Comparison of ENCODE assay signal across 16 cellular contexts in the genomic region with DNA sequence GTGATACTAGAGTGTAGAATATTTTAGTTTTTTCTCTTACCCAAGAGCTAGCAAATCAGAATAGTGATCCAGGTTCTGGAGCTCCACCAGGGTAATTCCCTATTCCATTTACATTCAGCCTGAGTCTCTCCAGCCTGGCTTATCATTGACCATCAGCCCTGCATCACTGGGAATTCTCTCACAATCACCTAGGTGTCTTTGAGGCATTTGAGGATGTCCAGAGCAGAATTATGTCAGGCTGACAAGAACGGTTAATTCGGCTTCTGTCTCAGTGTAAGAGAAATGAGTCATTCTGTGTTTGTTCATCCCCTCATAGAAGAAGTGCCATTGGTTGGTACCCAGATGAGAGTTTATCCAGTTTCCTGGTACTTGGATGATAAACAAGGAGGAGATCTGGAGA.
A peak's percentile ranks its signal among the peaks of the same experiment; 100 is the strongest.
DNase-seq lines count a peak whose midpoint lies in the region; TF ChIP-seq lines count a peak whose summit lies in the region.
"Had no signal": no experiment of that assay in that cellular context is flagged by ENCODE, and none has a peak within 500 bp of the region (broad histone marks: within the 10 kb centered on the region; RNA-seq: fewer than 3 reads in every experiment).

No MANE protein-coding gene starts in this region.

- no peak overlapping the region for H2AFZ ChIP-seq in hepatocyte
- H2AFZ ChIP-seq in trophoblast cell (ENCODE audit: insufficient read depth, low read length, poor library complexity), result no peak overlapping the region
- H2AFZ ChIP-seq: GM23338 had no signal

- no peak overlapping the region for H2BK120ac ChIP-seq in trophoblast cell (ENCODE audit: insufficient read depth, low read length, poor library complexity)

- no peaks in the 10 kb centered on the region for H3K9me3 Mint-ChIP-seq in glutamatergic neuron (ENCODE audit: unreplicated experiment)
- H3K9me3 Mint-ChIP-seq in activated naive CD8-positive, alpha-beta T cell treated with anti-CD3 and anti-CD28 coated beads for 36 hours, result peaks cover 17% of the 10 kb centered on the region
- H3K9me3 Mint-ChIP-seq: GM23338 had no signal

- H2BK5ac ChIP-seq in trophoblast cell (ENCODE audit: low read depth, low read length, poor library complexity), result no peak overlapping the region

- WGBS in hepatocyte (ENCODE audit: low lambda C conversion rate, missing lambda C conversion rate), result 32% methylated on average over 2 of the region's 2 CpGs
- WGBS in trophoblast cell (ENCODE audit: extremely low coverage, insufficient coverage, insufficient read length), result no CpG with 5 or more reads among the region's 2 CpGs

- H3K4me1 Mint-ChIP-seq in glutamatergic neuron (ENCODE audit: low read depth, unreplicated experiment), result peaks cover 2% of the 10 kb centered on the region
- H3K4me1 Mint-ChIP-seq in activated naive CD8-positive, alpha-beta T cell treated with anti-CD3 and anti-CD28 coated beads for 36 hours, result no peaks in the 10 kb centered on the region
- H3K4me1 Mint-ChIP-seq: CD4-positive, alpha-beta memory T cell; GM23338; H9 had no signal

- H4K12ac ChIP-seq in trophoblast cell (ENCODE audit: low read depth, low read length), result no peak overlapping the region

- H3K9me3 ChIP-seq in hepatocyte (ENCODE audit: low read depth) (no peaks in the 10 kb centered on the region), trophoblast cell (ENCODE audit: insufficient read depth, low read depth, low read length) (no peaks in the 10 kb centered on the region)

- H4K8ac ChIP-seq in trophoblast cell (ENCODE audit: low read depth, low read length), result no peak overlapping the region

- H3K36me3 ChIP-seq in hepatocyte (replicated peaks; ENCODE audit: insufficient read depth, low read depth) (no peaks in the 10 kb centered on the region), trophoblast cell (ENCODE audit: control insufficient read depth in 1 of 2, insufficient read depth in 2 of 2, low read length in 2 of 2) (no peaks in the 10 kb centered on the region)

- DNase-seq in DMS53 (lab: John Stamatoyannopoulos, UW) (peak; percentile 68), DMS53 treated with DMSO at 0.1 percent for 48 hours (lab: John Stamatoyannopoulos, UW; ENCODE audit: unreplicated experiment) (peak; percentile 47), hepatocyte (ENCODE audit: low spot score) (peak; percentile 6), trophoblast cell (no peak), glutamatergic neuron (no peak)
- DNase-seq in activated naive CD8-positive, alpha-beta T cell treated with anti-CD3 and anti-CD28 coated beads for 36 hours, result no peak
- DNase-seq: C1 segment of cervical spinal cord; Calu3; CD4-positive, alpha-beta memory T cell; COR-L47; DMS79; EL; GDM1; H9 had no signal

- H4K20me1 ChIP-seq in hepatocyte (ENCODE audit: insufficient read depth, poor library complexity, severe bottlenecking), result no peaks in the 10 kb centered on the region

- H3K4me3 ChIP-seq in hepatocyte (no peak overlapping the region), trophoblast cell (ENCODE audit: low read depth, low read length) (no peak overlapping the region)
- H3K4me3 ChIP-seq: GM12878, GM23338 had no signal

- no peak overlapping the region for H2BK12ac ChIP-seq in trophoblast cell (ENCODE audit: low read length)

- H3K4me2 ChIP-seq in hepatocyte (no peak overlapping the region), trophoblast cell (ENCODE audit: low read length) (no peak overlapping the region)
- H3K4me2 ChIP-seq: GM23338 had no signal

- H3K79me2 ChIP-seq in hepatocyte (no peaks in the 10 kb centered on the region), trophoblast cell (ENCODE audit: control insufficient read depth, insufficient read depth, low read length, poor library complexity) (no peaks in the 10 kb centered on the region)

- no peaks in the 10 kb centered on the region for H3K27me3 ChIP-seq in hepatocyte
- no peaks in the 10 kb centered on the region for H3K27me3 ChIP-seq in trophoblast cell (ENCODE audit: insufficient read depth, low read length)

- no peak overlapping the region for H3K4me3 Mint-ChIP-seq in glutamatergic neuron (ENCODE audit: unreplicated experiment)
- H3K4me3 Mint-ChIP-seq in activated naive CD8-positive, alpha-beta T cell treated with anti-CD3 and anti-CD28 coated beads for 36 hours, result no peak overlapping the region
- H3K4me3 Mint-ChIP-seq: CD4-positive, alpha-beta memory T cell; GM23338; H9 had no signal

- no peak overlapping the region for H3K23ac ChIP-seq in trophoblast cell (ENCODE audit: low read length)

- no peak overlapping the region for H2AK5ac ChIP-seq in trophoblast cell (ENCODE audit: low read length)

- H3K4ac ChIP-seq in trophoblast cell (ENCODE audit: low read depth, low read length), result no peak overlapping the region

- no peak overlapping the region for H3K18ac ChIP-seq in trophoblast cell (ENCODE audit: low read length)

- H3K36me3 Mint-ChIP-seq in glutamatergic neuron (ENCODE audit: unreplicated experiment), result no peaks in the 10 kb centered on the region
- H3K36me3 Mint-ChIP-seq in activated naive CD8-positive, alpha-beta T cell treated with anti-CD3 and anti-CD28 coated beads for 36 hours, result peaks cover 8% of the 10 kb centered on the region

- H3K14ac ChIP-seq in trophoblast cell (ENCODE audit: low read length), result no peak overlapping the region

- H3K4me1 ChIP-seq in hepatocyte (ENCODE audit: insufficient read depth), result no peaks in the 10 kb centered on the region
- H3K4me1 ChIP-seq in trophoblast cell (ENCODE audit: control insufficient read depth in 1 of 2, insufficient read depth in 2 of 2, low read length in 2 of 2), result peaks cover 0 to 2% of the 10 kb centered on the region in 2 experiments

- H3K9me2 ChIP-seq in hepatocyte (replicated peaks; ENCODE audit: insufficient read depth), result no peaks in the 10 kb centered on the region

- H3K27ac Mint-ChIP-seq in glutamatergic neuron (ENCODE audit: unreplicated experiment), result no peak overlapping the region
- H3K27ac Mint-ChIP-seq in activated naive CD8-positive, alpha-beta T cell treated with anti-CD3 and anti-CD28 coated beads for 36 hours, result no peak overlapping the region
- H3K27ac Mint-ChIP-seq: CD4-positive, alpha-beta memory T cell; GM23338; H9 had no signal

- no peak overlapping the region for H4K91ac ChIP-seq in trophoblast cell (ENCODE audit: low read depth, low read length)

- H3K79me1 ChIP-seq in trophoblast cell (ENCODE audit: low read length), result no peaks in the 10 kb centered on the region

- no peak for TF ChIP-seq CTCF in hepatocyte (IDR thresholded peaks at IDR 0.05; ENCODE audit: poor library complexity)
- no peak for TF ChIP-seq CTCF in glutamatergic neuron (IDR thresholded peaks at IDR 0.05; ENCODE audit: partially characterized antibody, unreplicated experiment)

- H3K9ac ChIP-seq in trophoblast cell (ENCODE audit: low read length), result no peak overlapping the region

- H3K27ac ChIP-seq in hepatocyte (no peak overlapping the region), trophoblast cell (ENCODE audit: low read depth, low read length) (peak overlapping the region; percentile 57)

- H3K27me3 Mint-ChIP-seq in glutamatergic neuron (ENCODE audit: unreplicated experiment), result peaks cover 3% of the 10 kb centered on the region
- no peaks in the 10 kb centered on the region for H3K27me3 Mint-ChIP-seq in activated naive CD8-positive, alpha-beta T cell treated with anti-CD3 and anti-CD28 coated beads for 36 hours
- H3K27me3 Mint-ChIP-seq: CD4-positive, alpha-beta memory T cell had no signal

Comparison
In these comparisons a context has a peak if more than half of its experiments do, and no peak if none do; other contexts are left out.
1. DNase-seq: peak in DMS53 (single experiment), DMS53 treated with DMSO at 0.1 percent for 48 hours (single experiment) and hepatocyte (single experiment); none in trophoblast cell (0 of 2), glutamatergic neuron (single experiment) and activated naive CD8-positive, alpha-beta T cell treated with anti-CD3 and anti-CD28 coated beads for 36 hours (single experiment).